1 cellular context compared by ENCODE assay signal in the genomic region with DNA sequence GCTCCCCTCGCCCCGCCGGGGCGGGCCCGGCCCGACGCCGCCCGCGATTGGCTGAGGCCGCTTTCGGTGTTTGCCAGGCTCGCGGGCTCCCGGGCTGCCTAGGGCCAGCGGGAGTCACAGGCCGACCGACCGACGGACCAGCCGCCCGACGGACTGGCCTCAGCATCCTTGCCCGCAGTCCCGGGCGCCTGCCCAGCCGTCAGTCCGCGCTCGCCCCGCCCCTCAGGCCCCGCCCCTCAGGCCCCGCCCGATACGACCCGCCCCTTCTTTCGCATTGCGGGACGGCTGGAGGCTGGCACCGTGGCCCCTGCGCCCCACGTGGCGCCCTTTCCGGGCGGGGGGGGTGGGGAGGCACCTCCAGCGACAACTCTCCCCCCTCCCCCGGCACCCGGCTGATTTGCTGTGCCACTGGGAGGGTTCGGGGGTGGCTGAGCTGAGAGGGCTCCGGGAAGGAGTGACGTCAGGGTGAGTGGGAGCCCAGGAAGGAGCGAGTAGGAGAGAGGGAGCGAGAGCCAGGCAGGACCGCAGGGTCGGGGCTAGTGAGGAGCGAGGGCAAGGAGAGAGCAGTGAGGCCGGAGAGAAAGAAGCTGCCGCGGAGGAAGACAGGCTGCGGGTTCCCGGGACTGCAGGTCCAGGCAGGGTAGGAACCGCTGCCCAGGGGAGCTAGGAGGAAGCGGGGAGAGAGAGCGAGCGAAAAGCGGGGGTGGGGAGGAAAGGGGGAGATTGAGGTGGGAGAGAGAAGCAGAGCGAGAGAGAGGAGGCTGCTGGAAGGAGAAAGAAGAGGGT.
A peak's percentile ranks its signal among the peaks of the same experiment; 100 is the strongest.
TF ChIP-seq lines count a peak whose summit lies in the region.

Gene ASPHD1, plus strand, starts transcription at position 387 of the 786 bp plus-strand sequence. CDS start 484 bp downstream, outside the sequence.

TF ChIP-seq in HepG2, 621 proteins besides CTCF, POLR2A, EP300 and RAD21 (continued from another document and continues in another):
- TF ChIP-seq ZNF646 (CRISPR knock-in tag; IDR thresholded peaks at IDR 0.05), result no peak
- TF ChIP-seq, protein P1, sequence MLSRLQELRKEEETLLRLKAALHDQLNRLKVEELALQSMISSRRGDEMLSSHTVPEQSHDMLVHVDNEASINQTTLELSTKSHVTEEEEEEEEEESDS (CRISPR knock-in tag; IDR thresholded peaks at IDR 0.05; ENCODE audit: borderline replicate concordance), result no peak
- peak; percentile 71; the same call in 1 of the 2 replicates for TF ChIP-seq CCDC6 (CRISPR knock-in tag; IDR thresholded peaks at IDR 0.05)
- peak; percentile 86; the same call in 1 of the 2 replicates for TF ChIP-seq E2F1 (CRISPR knock-in tag; IDR thresholded peaks at IDR 0.05)
- no peak; the same call in 1 of the 2 replicates for TF ChIP-seq ZGPAT (CRISPR knock-in tag; IDR thresholded peaks at IDR 0.05)
- TF ChIP-seq BCL6 (CRISPR knock-in tag; IDR thresholded peaks at IDR 0.05), result no peak
- TF ChIP-seq BHLHE40 (IDR thresholded peaks at IDR 0.05; ENCODE audit: low read length), result 0 out of 2 replicates have a peak, but pooled peaks have one; percentile 5
- TF ChIP-seq PCBP1 (IDR thresholded peaks at IDR 0.05; ENCODE audit: borderline replicate concordance, low read depth, low read length), result 0 out of 2 replicates have a peak, but pooled peaks have one; percentile 57
- TF ChIP-seq, protein P2, sequence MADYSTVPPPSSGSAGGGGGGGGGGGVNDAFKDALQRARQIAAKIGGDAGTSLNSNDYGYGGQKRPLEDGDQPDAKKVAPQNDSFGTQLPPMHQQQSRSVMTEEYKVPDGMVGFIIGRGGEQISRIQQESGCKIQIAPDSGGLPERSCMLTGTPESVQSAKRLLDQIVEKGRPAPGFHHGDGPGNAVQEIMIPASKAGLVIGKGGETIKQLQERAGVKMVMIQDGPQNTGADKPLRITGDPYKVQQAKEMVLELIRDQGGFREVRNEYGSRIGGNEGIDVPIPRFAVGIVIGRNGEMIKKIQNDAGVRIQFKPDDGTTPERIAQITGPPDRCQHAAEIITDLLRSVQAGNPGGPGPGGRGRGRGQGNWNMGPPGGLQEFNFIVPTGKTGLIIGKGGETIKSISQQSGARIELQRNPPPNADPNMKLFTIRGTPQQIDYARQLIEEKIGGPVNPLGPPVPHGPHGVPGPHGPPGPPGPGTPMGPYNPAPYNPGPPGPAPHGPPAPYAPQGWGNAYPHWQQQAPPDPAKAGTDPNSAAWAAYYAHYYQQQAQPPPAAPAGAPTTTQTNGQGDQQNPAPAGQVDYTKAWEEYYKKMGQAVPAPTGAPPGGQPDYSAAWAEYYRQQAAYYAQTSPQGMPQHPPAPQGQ (CRISPR knock-in tag; IDR thresholded peaks at IDR 0.05; ENCODE audit: borderline replicate concordance), result no peak
- 0 out of 2 replicates have a peak, but pooled peaks have one; percentile 14 for TF ChIP-seq ZNF747 (CRISPR knock-in tag; IDR thresholded peaks at IDR 0.05; ENCODE audit: borderline replicate concordance)
- TF ChIP-seq ZNF790 (CRISPR knock-in tag; IDR thresholded peaks at IDR 0.05; ENCODE audit: borderline replicate concordance), result 0 out of 2 replicates have a peak, but pooled peaks have one; percentile 20
- TF ChIP-seq ZMAT3 (CRISPR knock-in tag; conservative IDR thresholded peaks at IDR 0.05), result peak; percentile 95; the same call in 1 of the 2 replicates
- no peak for TF ChIP-seq CBX2 (IDR thresholded peaks at IDR 0.05; ENCODE audit: low read depth, low read length)
- TF ChIP-seq CBX2 (CRISPR knock-in tag; IDR thresholded peaks at IDR 0.05; ENCODE audit: low read depth), result no peak
- TF ChIP-seq, protein P3, sequence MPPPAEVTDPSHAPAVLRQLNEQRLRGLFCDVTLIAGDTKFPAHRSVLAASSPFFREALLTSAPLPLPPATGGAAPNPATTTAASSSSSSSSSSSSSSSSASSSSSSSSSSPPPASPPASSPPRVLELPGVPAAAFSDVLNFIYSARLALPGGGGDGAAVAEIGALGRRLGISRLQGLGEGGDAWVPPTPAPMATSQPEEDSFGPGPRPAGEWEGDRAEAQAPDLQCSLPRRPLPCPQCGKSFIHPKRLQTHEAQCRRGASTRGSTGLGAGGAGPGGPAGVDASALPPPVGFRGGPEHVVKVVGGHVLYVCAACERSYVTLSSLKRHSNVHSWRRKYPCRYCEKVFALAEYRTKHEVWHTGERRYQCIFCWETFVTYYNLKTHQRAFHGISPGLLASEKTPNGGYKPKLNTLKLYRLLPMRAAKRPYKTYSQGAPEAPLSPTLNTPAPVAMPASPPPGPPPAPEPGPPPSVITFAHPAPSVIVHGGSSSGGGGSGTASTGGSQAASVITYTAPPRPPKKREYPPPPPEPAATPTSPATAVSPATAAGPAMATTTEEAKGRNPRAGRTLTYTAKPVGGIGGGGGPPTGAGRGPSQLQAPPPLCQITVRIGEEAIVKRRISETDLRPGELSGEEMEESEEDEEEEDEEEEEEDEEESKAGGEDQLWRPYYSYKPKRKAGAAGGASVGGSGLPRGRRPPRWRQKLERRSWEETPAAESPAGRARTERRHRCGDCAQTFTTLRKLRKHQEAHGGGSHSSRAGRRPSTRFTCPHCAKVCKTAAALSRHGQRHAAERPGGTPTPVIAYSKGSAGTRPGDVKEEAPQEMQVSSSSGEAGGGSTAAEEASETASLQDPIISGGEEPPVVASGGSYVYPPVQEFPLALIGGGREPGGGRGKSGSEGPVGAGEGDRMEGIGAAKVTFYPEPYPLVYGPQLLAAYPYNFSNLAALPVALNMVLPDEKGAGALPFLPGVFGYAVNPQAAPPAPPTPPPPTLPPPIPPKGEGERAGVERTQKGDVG (CRISPR knock-in tag; IDR thresholded peaks at IDR 0.05; ENCODE audit: borderline replicate concordance), result no peak
- TF ChIP-seq ZSCAN12 (CRISPR knock-in tag; IDR thresholded peaks at IDR 0.05), result peak; percentile 99
- no peak; the same call in 1 of the 2 replicates for TF ChIP-seq ZNF362 (CRISPR knock-in tag; IDR thresholded peaks at IDR 0.05; ENCODE audit: borderline replicate concordance)
- TF ChIP-seq ZNF234 (CRISPR knock-in tag; conservative IDR thresholded peaks at IDR 0.05), result 0 out of 2 replicates have a peak, but pooled peaks have one; percentile 70
- TF ChIP-seq NKX3-1 (CRISPR knock-in tag; IDR thresholded peaks at IDR 0.05), result 0 out of 2 replicates have a peak, but pooled peaks have one; percentile 98
- TF ChIP-seq ZNF782 (CRISPR knock-in tag; IDR thresholded peaks at IDR 0.05; ENCODE audit: borderline replicate concordance), result peak; percentile 71
- no peak for TF ChIP-seq ZNF703 (CRISPR knock-in tag; IDR thresholded peaks at IDR 0.05; ENCODE audit: borderline replicate concordance)
- TF ChIP-seq, protein P4, sequence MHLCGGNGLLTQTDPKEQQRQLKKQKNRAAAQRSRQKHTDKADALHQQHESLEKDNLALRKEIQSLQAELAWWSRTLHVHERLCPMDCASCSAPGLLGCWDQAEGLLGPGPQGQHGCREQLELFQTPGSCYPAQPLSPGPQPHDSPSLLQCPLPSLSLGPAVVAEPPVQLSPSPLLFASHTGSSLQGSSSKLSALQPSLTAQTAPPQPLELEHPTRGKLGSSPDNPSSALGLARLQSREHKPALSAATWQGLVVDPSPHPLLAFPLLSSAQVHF (CRISPR knock-in tag; IDR thresholded peaks at IDR 0.05), result 0 out of 2 replicates have a peak, but pooled peaks have one; percentile 85
- no peak for TF ChIP-seq NFAT5 (CRISPR knock-in tag; IDR thresholded peaks at IDR 0.05)
- TF ChIP-seq RXRB (CRISPR knock-in tag; IDR thresholded peaks at IDR 0.05; ENCODE audit: borderline replicate concordance), result no peak
- no peak for TF ChIP-seq ZNF367 (CRISPR knock-in tag; IDR thresholded peaks at IDR 0.05; ENCODE audit: borderline replicate concordance)
- TF ChIP-seq ELF3 (CRISPR knock-in tag; IDR thresholded peaks at IDR 0.05), result peak; percentile 10
- peak; percentile 99 for TF ChIP-seq SRY (CRISPR knock-in tag; IDR thresholded peaks at IDR 0.05)
